1 cellular context compared by ENCODE assay signal in the genomic region with DNA sequence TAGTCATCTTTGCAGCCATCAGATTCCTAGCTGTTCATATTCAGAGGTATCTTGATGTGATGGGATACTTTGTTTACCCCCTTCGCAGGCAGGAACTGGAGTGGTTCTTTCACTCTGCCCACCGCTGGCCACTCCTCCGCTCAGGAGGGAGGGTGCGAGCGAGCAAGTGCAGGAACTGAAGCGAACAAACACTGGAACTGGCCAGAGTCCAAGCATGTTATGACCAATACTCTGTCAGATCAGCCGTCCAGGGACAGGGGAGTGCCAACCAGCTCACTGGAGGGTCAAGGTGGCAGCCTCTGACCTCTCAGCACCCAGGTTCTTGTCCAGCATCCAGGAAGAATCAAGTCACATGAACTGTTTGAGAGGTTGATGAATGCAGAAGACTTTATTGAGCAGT.
A peak's percentile ranks its signal among the peaks of the same experiment; 100 is the strongest.
TF ChIP-seq lines count a peak whose summit lies in the region.

No MANE protein-coding gene starts in this region.

TF ChIP-seq in HepG2, 621 proteins besides CTCF, POLR2A, EP300 and RAD21 (continued from another document and continues in another):
- TF ChIP-seq, protein P1, sequence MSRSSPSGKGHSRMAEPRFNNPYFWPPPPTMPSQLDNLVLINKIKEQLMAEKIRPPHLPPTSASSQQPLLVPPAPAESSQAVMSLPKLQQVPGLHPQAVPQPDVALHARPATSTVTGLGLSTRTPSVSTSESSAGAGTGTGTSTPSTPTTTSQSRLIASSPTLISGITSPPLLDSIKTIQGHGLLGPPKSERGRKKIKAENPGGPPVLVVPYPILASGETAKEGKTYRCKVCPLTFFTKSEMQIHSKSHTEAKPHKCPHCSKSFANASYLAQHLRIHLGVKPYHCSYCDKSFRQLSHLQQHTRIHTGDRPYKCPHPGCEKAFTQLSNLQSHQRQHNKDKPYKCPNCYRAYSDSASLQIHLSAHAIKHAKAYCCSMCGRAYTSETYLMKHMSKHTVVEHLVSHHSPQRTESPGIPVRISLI (CRISPR knock-in tag; IDR thresholded peaks at IDR 0.05; ENCODE audit: borderline replicate concordance): no peak
- no peak for TF ChIP-seq ZNF569 (CRISPR knock-in tag; IDR thresholded peaks at IDR 0.05; ENCODE audit: borderline replicate concordance)
- TF ChIP-seq, protein P2, sequence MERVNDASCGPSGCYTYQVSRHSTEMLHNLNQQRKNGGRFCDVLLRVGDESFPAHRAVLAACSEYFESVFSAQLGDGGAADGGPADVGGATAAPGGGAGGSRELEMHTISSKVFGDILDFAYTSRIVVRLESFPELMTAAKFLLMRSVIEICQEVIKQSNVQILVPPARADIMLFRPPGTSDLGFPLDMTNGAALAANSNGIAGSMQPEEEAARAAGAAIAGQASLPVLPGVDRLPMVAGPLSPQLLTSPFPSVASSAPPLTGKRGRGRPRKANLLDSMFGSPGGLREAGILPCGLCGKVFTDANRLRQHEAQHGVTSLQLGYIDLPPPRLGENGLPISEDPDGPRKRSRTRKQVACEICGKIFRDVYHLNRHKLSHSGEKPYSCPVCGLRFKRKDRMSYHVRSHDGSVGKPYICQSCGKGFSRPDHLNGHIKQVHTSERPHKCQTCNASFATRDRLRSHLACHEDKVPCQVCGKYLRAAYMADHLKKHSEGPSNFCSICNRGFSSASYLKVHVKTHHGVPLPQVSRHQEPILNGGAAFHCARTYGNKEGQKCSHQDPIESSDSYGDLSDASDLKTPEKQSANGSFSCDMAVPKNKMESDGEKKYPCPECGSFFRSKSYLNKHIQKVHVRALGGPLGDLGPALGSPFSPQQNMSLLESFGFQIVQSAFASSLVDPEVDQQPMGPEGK (CRISPR knock-in tag; IDR thresholded peaks at IDR 0.05): peak; percentile 43; the same call in 1 of the 2 replicates
- TF ChIP-seq PCBP1 (IDR thresholded peaks at IDR 0.05; ENCODE audit: borderline replicate concordance, low read depth, low read length): no peak
- no peak for TF ChIP-seq BORCS8-MEF2B (CRISPR knock-in tag; IDR thresholded peaks at IDR 0.05)
- TF ChIP-seq, protein P3, sequence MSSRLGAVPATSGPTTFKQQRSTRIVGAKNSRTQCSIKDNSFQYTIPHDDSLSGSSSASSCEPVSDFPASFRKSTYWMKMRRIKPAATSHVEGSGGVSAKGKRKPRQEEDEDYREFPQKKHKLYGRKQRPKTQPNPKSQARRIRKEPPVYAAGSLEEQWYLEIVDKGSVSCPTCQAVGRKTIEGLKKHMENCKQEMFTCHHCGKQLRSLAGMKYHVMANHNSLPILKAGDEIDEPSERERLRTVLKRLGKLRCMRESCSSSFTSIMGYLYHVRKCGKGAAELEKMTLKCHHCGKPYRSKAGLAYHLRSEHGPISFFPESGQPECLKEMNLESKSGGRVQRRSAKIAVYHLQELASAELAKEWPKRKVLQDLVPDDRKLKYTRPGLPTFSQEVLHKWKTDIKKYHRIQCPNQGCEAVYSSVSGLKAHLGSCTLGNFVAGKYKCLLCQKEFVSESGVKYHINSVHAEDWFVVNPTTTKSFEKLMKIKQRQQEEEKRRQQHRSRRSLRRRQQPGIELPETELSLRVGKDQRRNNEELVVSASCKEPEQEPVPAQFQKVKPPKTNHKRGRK (CRISPR knock-in tag; IDR thresholded peaks at IDR 0.05): no peak
- no peak for TF ChIP-seq GTF3A (CRISPR knock-in tag; conservative IDR thresholded peaks at IDR 0.05)
- no peak for TF ChIP-seq SPEN (CRISPR knock-in tag; IDR thresholded peaks at IDR 0.05; ENCODE audit: low read depth)
- no peak for TF ChIP-seq SIN3A (IDR thresholded peaks at IDR 0.05; ENCODE audit: borderline replicate concordance, low read depth, low read length)
- no peak for TF ChIP-seq ZNF263 (CRISPR knock-in tag; IDR thresholded peaks at IDR 0.05)
- TF ChIP-seq NFKB2 (CRISPR knock-in tag; IDR thresholded peaks at IDR 0.05; ENCODE audit: borderline replicate concordance): no peak
- TF ChIP-seq HOXA5 (CRISPR knock-in tag; IDR thresholded peaks at IDR 0.05): no peak
- TF ChIP-seq FOSL2 (CRISPR knock-in tag; IDR thresholded peaks at IDR 0.05): peak; percentile 65
- no peak for TF ChIP-seq STAG1 (CRISPR knock-in tag; IDR thresholded peaks at IDR 0.05)
- TF ChIP-seq MXI1 (IDR thresholded peaks at IDR 0.05; ENCODE audit: borderline replicate concordance, low read depth, low read length): no peak
- TF ChIP-seq ZNF256 (CRISPR knock-in tag; conservative IDR thresholded peaks at IDR 0.05): no peak
- TF ChIP-seq KLF16 (CRISPR knock-in tag; IDR thresholded peaks at IDR 0.05): no peak
- TF ChIP-seq ZNF460 (CRISPR knock-in tag; IDR thresholded peaks at IDR 0.05; ENCODE audit: borderline replicate concordance): no peak
- TF ChIP-seq PBX3 (CRISPR knock-in tag; IDR thresholded peaks at IDR 0.05; ENCODE audit: borderline replicate concordance): no peak
- TF ChIP-seq E2F2 (CRISPR knock-in tag; IDR thresholded peaks at IDR 0.05; ENCODE audit: borderline replicate concordance): no peak
- TF ChIP-seq WIZ (CRISPR knock-in tag; IDR thresholded peaks at IDR 0.05): no peak
- TF ChIP-seq, protein P4, sequence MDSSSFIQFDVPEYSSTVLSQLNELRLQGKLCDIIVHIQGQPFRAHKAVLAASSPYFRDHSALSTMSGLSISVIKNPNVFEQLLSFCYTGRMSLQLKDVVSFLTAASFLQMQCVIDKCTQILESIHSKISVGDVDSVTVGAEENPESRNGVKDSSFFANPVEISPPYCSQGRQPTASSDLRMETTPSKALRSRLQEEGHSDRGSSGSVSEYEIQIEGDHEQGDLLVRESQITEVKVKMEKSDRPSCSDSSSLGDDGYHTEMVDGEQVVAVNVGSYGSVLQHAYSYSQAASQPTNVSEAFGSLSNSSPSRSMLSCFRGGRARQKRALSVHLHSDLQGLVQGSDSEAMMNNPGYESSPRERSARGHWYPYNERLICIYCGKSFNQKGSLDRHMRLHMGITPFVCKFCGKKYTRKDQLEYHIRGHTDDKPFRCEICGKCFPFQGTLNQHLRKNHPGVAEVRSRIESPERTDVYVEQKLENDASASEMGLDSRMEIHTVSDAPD (CRISPR knock-in tag; IDR thresholded peaks at IDR 0.05): no peak
- TF ChIP-seq ZNF850 (CRISPR knock-in tag; conservative IDR thresholded peaks at IDR 0.05): no peak
- TF ChIP-seq ZNF790 (CRISPR knock-in tag; IDR thresholded peaks at IDR 0.05; ENCODE audit: borderline replicate concordance): no peak
- TF ChIP-seq ZNF644 (CRISPR knock-in tag; IDR thresholded peaks at IDR 0.05; ENCODE audit: low read depth): peak; percentile 59; the same call in 1 of the 2 replicates
- TF ChIP-seq FOSL1 (CRISPR knock-in tag; IDR thresholded peaks at IDR 0.05; ENCODE audit: borderline replicate concordance): no peak
- TF ChIP-seq SUZ12 (IDR thresholded peaks at IDR 0.05; ENCODE audit: low read depth, low read length): no peak
- no peak for TF ChIP-seq MED13 (CRISPR knock-in tag; IDR thresholded peaks at IDR 0.05)
- TF ChIP-seq ZNF3 (CRISPR knock-in tag; IDR thresholded peaks at IDR 0.05): no peak
- TF ChIP-seq DNMT3B (CRISPR knock-in tag; conservative IDR thresholded peaks at IDR 0.05): no peak
- TF ChIP-seq, protein P5, sequence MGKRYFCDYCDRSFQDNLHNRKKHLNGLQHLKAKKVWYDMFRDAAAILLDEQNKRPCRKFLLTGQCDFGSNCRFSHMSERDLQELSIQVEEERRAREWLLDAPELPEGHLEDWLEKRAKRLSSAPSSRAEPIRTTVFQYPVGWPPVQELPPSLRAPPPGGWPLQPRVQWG (CRISPR knock-in tag; IDR thresholded peaks at IDR 0.05; ENCODE audit: borderline replicate concordance, low read depth): no peak
- peak; percentile 81 for TF ChIP-seq GATAD2A (CRISPR knock-in tag; IDR thresholded peaks at IDR 0.05)
- no peak for TF ChIP-seq ZNF225 (CRISPR knock-in tag; IDR thresholded peaks at IDR 0.05)
- TF ChIP-seq ZNF432 (CRISPR knock-in tag; IDR thresholded peaks at IDR 0.05; ENCODE audit: borderline replicate concordance): no peak
- TF ChIP-seq ZSCAN22 (CRISPR knock-in tag; IDR thresholded peaks at IDR 0.05): no peak
- TF ChIP-seq ATM (IDR thresholded peaks at IDR 0.05; ENCODE audit: borderline replicate concordance): no peak
- TF ChIP-seq, protein P6, sequence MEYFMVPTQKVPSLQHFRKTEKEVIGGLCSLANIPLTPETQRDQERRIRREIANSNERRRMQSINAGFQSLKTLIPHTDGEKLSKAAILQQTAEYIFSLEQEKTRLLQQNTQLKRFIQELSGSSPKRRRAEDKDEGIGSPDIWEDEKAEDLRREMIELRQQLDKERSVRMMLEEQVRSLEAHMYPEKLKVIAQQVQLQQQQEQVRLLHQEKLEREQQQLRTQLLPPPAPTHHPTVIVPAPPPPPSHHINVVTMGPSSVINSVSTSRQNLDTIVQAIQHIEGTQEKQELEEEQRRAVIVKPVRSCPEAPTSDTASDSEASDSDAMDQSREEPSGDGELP (IDR thresholded peaks at IDR 0.05; ENCODE audit: borderline replicate concordance, low read depth): no peak
- TF ChIP-seq SP4 (CRISPR knock-in tag; IDR thresholded peaks at IDR 0.05): 0 out of 2 replicates have a peak, but pooled peaks have one; percentile 30
- peak; percentile 70 for TF ChIP-seq BCL6 (CRISPR knock-in tag; IDR thresholded peaks at IDR 0.05)
- TF ChIP-seq ZNF564 (CRISPR knock-in tag; IDR thresholded peaks at IDR 0.05): no peak
- TF ChIP-seq ZSCAN25 (CRISPR knock-in tag; IDR thresholded peaks at IDR 0.05): no peak
- no peak for TF ChIP-seq KIAA2018 (CRISPR knock-in tag; IDR thresholded peaks at IDR 0.05; ENCODE audit: borderline replicate concordance)
- TF ChIP-seq ARID2 (CRISPR knock-in tag; IDR thresholded peaks at IDR 0.05; ENCODE audit: borderline replicate concordance): no peak
- no peak for TF ChIP-seq PREB (CRISPR knock-in tag; IDR thresholded peaks at IDR 0.05)
